In the genomic region with DNA sequence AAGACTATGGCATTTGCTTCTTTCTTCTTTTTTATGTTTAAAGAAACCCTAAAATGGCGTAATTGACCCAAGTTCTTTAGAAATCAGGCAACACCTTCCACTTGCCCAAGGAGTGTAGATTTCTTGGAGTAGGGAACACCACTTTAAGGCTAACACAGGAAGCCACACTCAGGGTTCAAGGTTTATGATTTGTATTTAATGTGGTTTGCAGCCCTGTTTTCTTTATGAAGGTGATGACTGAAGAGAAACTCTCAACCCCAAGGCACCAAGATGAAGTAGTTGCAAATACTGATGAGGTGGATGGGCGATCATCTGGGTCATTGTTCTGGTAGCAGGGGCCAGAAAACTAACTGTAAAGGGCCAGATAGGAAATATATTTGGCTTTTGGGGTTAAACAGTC, we compare ENCODE assay signal across 22 cellular contexts.
DNase-seq lines count a peak whose midpoint lies in the region; ATAC-seq and TF ChIP-seq lines count a peak whose summit lies in the region.
"Had no signal": no experiment of that assay in that cellular context is flagged by ENCODE, and none has a peak within 500 bp of the region (broad histone marks: within the 10 kb centered on the region; RNA-seq: fewer than 3 reads in every experiment).

No MANE protein-coding gene starts in this region.

- TF ChIP-seq CTCF in natural killer cell (IDR thresholded peaks at IDR 0.05), result no peak
- no peak for TF ChIP-seq CTCF in osteoblast (IDR thresholded peaks at IDR 0.05; ENCODE audit: extremely low read depth, low read depth, low read length)
- TF ChIP-seq CTCF in smooth muscle cell (IDR thresholded peaks at IDR 0.05; ENCODE audit: borderline replicate concordance, insufficient read depth, poor library complexity, severe bottlenecking), result no peak

- no peak overlapping the region for H3K4me3 ChIP-seq in Jurkat, Clone E6-1 (ENCODE audit: low read length)
- H3K4me3 ChIP-seq in osteoblast (ENCODE audit: insufficient read depth, low read length) (no peak overlapping the region), smooth muscle cell (no peak overlapping the region)
- H3K4me3 ChIP-seq: A549, GM12878, GM23248 had no signal

- no peaks in the 10 kb centered on the region for H3K36me3 Mint-ChIP-seq in natural killer cell treated with Interleukin-12 subunit alpha and Interleukin-12 subunit beta and Interleukin-15 and Interleukin-18, amount 100 ng/mL, for 72 hours
- no peaks in the 10 kb centered on the region for H3K36me3 Mint-ChIP-seq in natural killer cell
- H3K36me3 Mint-ChIP-seq: CD4-positive, CD25-positive, alpha-beta regulatory T cell; CD8-positive, alpha-beta T cell had no signal

- H3K27me3 Mint-ChIP-seq in natural killer cell treated with Interleukin-12 subunit alpha and Interleukin-12 subunit beta and Interleukin-15 and Interleukin-18, amount 100 ng/mL, for 72 hours, result peaks cover 11 to 22% of the 10 kb centered on the region in 2 donors
- H3K27me3 Mint-ChIP-seq in natural killer cell (ENCODE audit: low read depth in 2 of 2), result peaks cover 25 to 32% of the 10 kb centered on the region in 2 donors

- H3K79me2 ChIP-seq in osteoblast (ENCODE audit: insufficient read depth, low read length), result no peaks in the 10 kb centered on the region
- H3K79me2 ChIP-seq in smooth muscle cell (ENCODE audit: low read depth), result no peaks in the 10 kb centered on the region

- intact Hi-C loops in natural killer cell (cut with micrococcal nuclease), result no loop called here

- H4K20me1 ChIP-seq in osteoblast (ENCODE audit: insufficient read depth, low read length), result no peaks in the 10 kb centered on the region
- H4K20me1 ChIP-seq in smooth muscle cell (ENCODE audit: low read depth), result no peaks in the 10 kb centered on the region

- WGBS in smooth muscle cell (ENCODE audit: low lambda C conversion rate), result 93% methylated on average over 2 of the region's 2 CpGs

- H3K9me3 ChIP-seq in osteoblast (ENCODE audit: low read depth, low read length), result no peaks in the 10 kb centered on the region
- H3K9me3 ChIP-seq in smooth muscle cell (replicated peaks; ENCODE audit: low read depth), result no peaks in the 10 kb centered on the region
- H3K9me3 ChIP-seq: A549, Caco-2 had no signal

- peak overlapping the region in 1 of 2 donors; percentile 1 for H3K27ac Mint-ChIP-seq in natural killer cell treated with Interleukin-12 subunit alpha and Interleukin-12 subunit beta and Interleukin-15 and Interleukin-18, amount 100 ng/mL, for 72 hours
- no peak overlapping the region for H3K27ac Mint-ChIP-seq in natural killer cell
- H3K27ac Mint-ChIP-seq: CD4-positive, CD25-positive, alpha-beta regulatory T cell; CD8-positive, alpha-beta T cell had no signal

- no peak overlapping the region for H3K9ac ChIP-seq in smooth muscle cell (ENCODE audit: low read depth)
- H3K9ac ChIP-seq: GM23248 had no signal

- H3K4me2 ChIP-seq in osteoblast (ENCODE audit: insufficient read depth, low read length) (no peak overlapping the region), smooth muscle cell (no peak overlapping the region)
- H3K4me2 ChIP-seq: A549 had no signal

- DNase-seq in natural killer cell treated with Interleukin-12 subunit alpha and Interleukin-12 subunit beta and Interleukin-15 and Interleukin-18, amount 100 ng/mL, for 72 hours (ENCODE audit: low spot score), result no peak
- no peak for DNase-seq in natural killer cell
- DNase-seq in Jurkat, Clone E6-1 (ENCODE audit: low read depth, low spot score), result peak; percentile 51
- peak; percentile 62 for DNase-seq in osteoblast (ENCODE audit: insufficient read length, low spot score, missing footprints)
- DNase-seq in dedifferentiated amniotic fluid mesenchymal stem cell (ENCODE audit: extremely low spot score), result no peak
- no peak for DNase-seq in smooth muscle cell (lab: John Stamatoyannopoulos, UW; ENCODE audit: unreplicated experiment)
- DNase-seq in RKO (ENCODE audit: low spot score), result no peak
- DNase-seq: 8988T; ACHN; AML-193; Caco-2; CD4-positive, CD25-positive, alpha-beta regulatory T cell; CD8-positive, alpha-beta T cell; DMS153; EL; GDM1; H7; HCEC 1CT had no signal

- peak; percentile 51 to 73 for ATAC-seq in natural killer cell treated with Interleukin-12 subunit alpha and Interleukin-12 subunit beta and Interleukin-15 and Interleukin-18, amount 100 ng/mL, for 72 hours
- ATAC-seq in natural killer cell, result no peak
- ATAC-seq: A549; CD8-positive, alpha-beta T cell; GM12878 had no signal

- no peaks in the 10 kb centered on the region for H3K36me3 ChIP-seq in osteoblast (ENCODE audit: insufficient read depth, low read length)
- H3K36me3 ChIP-seq in smooth muscle cell (ENCODE audit: low read depth), result no peaks in the 10 kb centered on the region

- H3F3A ChIP-seq in smooth muscle cell (ENCODE audit: low read depth), result no peaks in the 10 kb centered on the region

- no peak overlapping the region for H2AFZ ChIP-seq in osteoblast (ENCODE audit: low read length)
- no peak overlapping the region for H2AFZ ChIP-seq in smooth muscle cell (ENCODE audit: low read depth)
- H2AFZ ChIP-seq: GM23248 had no signal

- H3K27ac ChIP-seq in osteoblast (ENCODE audit: low read depth, low read length) (no peak overlapping the region), smooth muscle cell (ENCODE audit: low read depth) (no peak overlapping the region)
- H3K27ac ChIP-seq: A549, C4-2B, GM23248 had no signal

- H3K27me3 ChIP-seq in osteoblast (ENCODE audit: insufficient read depth, low read length), result no peaks in the 10 kb centered on the region
- no peaks in the 10 kb centered on the region for H3K27me3 ChIP-seq in smooth muscle cell (ENCODE audit: low read depth)

- H3K4me1 ChIP-seq in osteoblast (ENCODE audit: insufficient read depth, low read length) (no peaks in the 10 kb centered on the region), smooth muscle cell (ENCODE audit: low read depth) (no peaks in the 10 kb centered on the region)
- H3K4me1 ChIP-seq: A549 had no signal

- H3K9me3 Mint-ChIP-seq in natural killer cell treated with Interleukin-12 subunit alpha and Interleukin-12 subunit beta and Interleukin-15 and Interleukin-18, amount 100 ng/mL, for 72 hours, result no peaks in the 10 kb centered on the region
- no peaks in the 10 kb centered on the region for H3K9me3 Mint-ChIP-seq in natural killer cell
- H3K9me3 Mint-ChIP-seq: CD8-positive, alpha-beta T cell had no signal

- H3K4me3 Mint-ChIP-seq in natural killer cell treated with Interleukin-12 subunit alpha and Interleukin-12 subunit beta and Interleukin-15 and Interleukin-18, amount 100 ng/mL, for 72 hours, result no peak overlapping the region
- H3K4me3 Mint-ChIP-seq in natural killer cell, result no peak overlapping the region
- H3K4me3 Mint-ChIP-seq: CD4-positive, CD25-positive, alpha-beta regulatory T cell; CD8-positive, alpha-beta T cell had no signal

- peaks cover 7 to 10% of the 10 kb centered on the region in 2 donors for H3K4me1 Mint-ChIP-seq in natural killer cell treated with Interleukin-12 subunit alpha and Interleukin-12 subunit beta and Interleukin-15 and Interleukin-18, amount 100 ng/mL, for 72 hours (ENCODE audit: low read depth in 2 of 2)
- peaks cover 6 to 9% of the 10 kb centered on the region in 2 donors for H3K4me1 Mint-ChIP-seq in natural killer cell

Comparison
In these comparisons a context has a peak if more than half of its experiments do, and no peak if none do; other contexts are left out.
1. ATAC-seq: peak in natural killer cell treated with Interleukin-12 subunit alpha and Interleukin-12 subunit beta and Interleukin-15 and Interleukin-18, amount 100 ng/mL, for 72 hours (2 of 2); none in natural killer cell (0 of 3).
2. DNase-seq: peak in Jurkat, Clone E6-1 (single experiment) and osteoblast (single experiment); none in natural killer cell treated with Interleukin-12 subunit alpha and Interleukin-12 subunit beta and Interleukin-15 and Interleukin-18, amount 100 ng/mL, for 72 hours (single experiment), natural killer cell (single experiment), dedifferentiated amniotic fluid mesenchymal stem cell (single experiment), smooth muscle cell (single experiment) and RKO (single experiment).